ENCODE assay signal across 9 cellular contexts in the genomic region with DNA sequence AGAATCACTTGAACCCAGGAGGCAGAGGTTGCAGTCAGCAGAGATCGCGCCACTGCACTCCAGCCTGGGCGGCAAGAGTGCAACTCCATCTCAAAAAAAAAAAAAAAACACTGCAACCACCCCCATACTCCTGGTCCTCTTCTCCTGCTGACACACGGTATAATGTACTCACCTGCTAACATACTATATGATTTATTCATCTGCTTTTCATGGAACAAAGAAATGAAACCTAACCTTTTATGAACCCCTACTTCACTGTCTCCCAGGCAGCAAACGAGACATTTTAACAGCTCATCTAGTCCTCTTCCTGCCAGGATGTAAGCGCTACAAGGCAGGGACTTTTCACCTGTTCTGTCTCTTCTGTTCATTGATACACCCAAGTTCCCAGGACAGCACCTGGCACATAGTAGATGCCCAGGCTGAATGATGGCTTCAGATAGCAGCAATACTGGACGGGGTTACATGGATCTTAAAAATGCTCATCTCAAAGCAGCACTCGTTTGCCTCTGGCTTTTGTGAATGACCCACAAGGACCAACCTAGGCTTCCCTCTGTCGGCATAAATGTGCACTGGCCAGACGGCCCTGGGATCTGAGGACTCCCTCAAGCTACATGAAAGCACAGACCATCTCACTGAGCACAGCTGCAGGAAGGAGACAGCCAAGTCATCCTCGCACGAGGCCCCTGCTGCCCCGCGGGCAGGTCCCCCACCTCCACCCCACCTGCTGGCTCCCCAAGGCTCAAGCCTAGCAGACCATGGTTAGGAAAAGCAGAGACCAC. TPM values are rescaled to one million over a fixed set of nuclear protein-coding genes. Genes with fewer than 3 reads are reported as not detected.
DNase-seq lines count a peak whose midpoint lies in the region; ATAC-seq and TF ChIP-seq lines count a peak whose summit lies in the region.
"Had no signal": no experiment of that assay in that cellular context is flagged by ENCODE, and none has a peak within 500 bp of the region (broad histone marks: within the 10 kb centered on the region; RNA-seq: fewer than 3 reads in every experiment).

No MANE protein-coding gene starts in this region.

- H3K4me1 ChIP-seq in vagina = peaks cover 36% of the 10 kb centered on the region

- H3K4me3 Mint-ChIP-seq in natural killer cell (no peak overlapping the region), activated B cell treated with CpG ODN at 0.5 μM for 24 hours (no peak overlapping the region)
- H3K4me3 Mint-ChIP-seq in natural killer cell treated with Interleukin-12 subunit alpha and Interleukin-12 subunit beta and Interleukin-15 and Interleukin-18, amount 100 ng/mL, for 72 hours = no peak overlapping the region

- CTCF ChIA-PET in activated B cell treated with CpG ODN at 0.5 μM for 24 hours (lab: Charles Lee) = interaction anchor here (0.8 to 1.7 kb wide), 3 partner anchors 224 to 575 kb away, joined by 3 to 13 read pairs (median 3); no protein-coding TSS in a partner anchor

- H3K27me3 Mint-ChIP-seq in natural killer cell (ENCODE audit: low read depth in 2 of 2) (no peaks in the 10 kb centered on the region), activated B cell treated with CpG ODN at 0.5 μM for 24 hours (no peaks in the 10 kb centered on the region)
- H3K27me3 Mint-ChIP-seq in natural killer cell treated with Interleukin-12 subunit alpha and Interleukin-12 subunit beta and Interleukin-15 and Interleukin-18, amount 100 ng/mL, for 72 hours = no peaks in the 10 kb centered on the region
- H3K27me3 Mint-ChIP-seq: IgD-negative memory B cell had no signal

- H3K36me3 Mint-ChIP-seq in natural killer cell (no peaks in the 10 kb centered on the region), activated B cell treated with CpG ODN at 0.5 μM for 24 hours (ENCODE audit: low read depth) (no peaks in the 10 kb centered on the region)
- no peaks in the 10 kb centered on the region for H3K36me3 Mint-ChIP-seq in natural killer cell treated with Interleukin-12 subunit alpha and Interleukin-12 subunit beta and Interleukin-15 and Interleukin-18, amount 100 ng/mL, for 72 hours

- no peak overlapping the region for H3K4me3 ChIP-seq in vagina

- no peak for TF ChIP-seq CTCF in natural killer cell (IDR thresholded peaks at IDR 0.05)
- TF ChIP-seq CTCF in activated B cell treated with CpG ODN at 0.5 μM for 24 hours (IDR thresholded peaks at IDR 0.05) = no peak
- TF ChIP-seq CTCF in vagina (IDR thresholded peaks at IDR 0.05) = peak in 1 of 3 experiments; percentile 32

- DNase-seq in natural killer cell = peak; percentile 13
- no peak for DNase-seq in natural killer cell treated with Interleukin-12 subunit alpha and Interleukin-12 subunit beta and Interleukin-15 and Interleukin-18, amount 100 ng/mL, for 72 hours (ENCODE audit: low spot score)
- DNase-seq in activated B cell treated with CpG ODN at 0.5 μM for 24 hours = no peak
- DNase-seq in islet precursor cell = peak; percentile 33
- peak; percentile 89 for DNase-seq in vagina (ENCODE audit: extremely low spot score in 2 of 2)
- no peak for DNase-seq in HuH-7 (ENCODE audit: low spot score)

- intact Hi-C loops in natural killer cell (cut with micrococcal nuclease) (no loop called here), activated B cell treated with CpG ODN at 0.5 μM for 24 hours (cut with micrococcal nuclease) (no loop called here), vagina (cut with DNase I) (loop anchor here (10.0 kb wide), 1 partner anchor 46 kb away; no protein-coding TSS in a partner anchor)

- peak overlapping the region; percentile 75 for H3K27ac ChIP-seq in vagina

- no peaks in the 10 kb centered on the region for H3K9me3 ChIP-seq in vagina

- POLR2A ChIA-PET in activated B cell treated with CpG ODN at 0.5 μM for 24 hours (lab: Charles Lee) = interaction anchor here (0.6 to 2.0 kb wide), 4 partner anchors 20 to 568 kb away, joined by 3 to 8 read pairs (median 4); partner anchors contain the start of gene XXYLT1

- H3K27ac Mint-ChIP-seq in natural killer cell = no peak overlapping the region
- H3K27ac Mint-ChIP-seq in natural killer cell treated with Interleukin-12 subunit alpha and Interleukin-12 subunit beta and Interleukin-15 and Interleukin-18, amount 100 ng/mL, for 72 hours = no peak overlapping the region
- no peak overlapping the region for H3K27ac Mint-ChIP-seq in activated B cell treated with CpG ODN at 0.5 μM for 24 hours
- H3K27ac Mint-ChIP-seq: IgD-negative memory B cell had no signal

- no peaks in the 10 kb centered on the region for H3K9me3 Mint-ChIP-seq in natural killer cell
- no peaks in the 10 kb centered on the region for H3K9me3 Mint-ChIP-seq in natural killer cell treated with Interleukin-12 subunit alpha and Interleukin-12 subunit beta and Interleukin-15 and Interleukin-18, amount 100 ng/mL, for 72 hours
- no peaks in the 10 kb centered on the region for H3K9me3 Mint-ChIP-seq in activated B cell treated with CpG ODN at 0.5 μM for 24 hours
- H3K9me3 Mint-ChIP-seq: IgD-negative memory B cell had no signal

- ATAC-seq in natural killer cell (peak; percentile 33 to 61 (median 42)), activated B cell treated with CpG ODN at 0.5 μM for 24 hours (ENCODE audit: low read depth) (peak; percentile 52), HG03520 (IDR thresholded peaks at IDR 0.05; ENCODE audit: unreplicated experiment) (no peak), GM19324 (IDR thresholded peaks at IDR 0.05; ENCODE audit: low FRiP score, unreplicated experiment) (no peak)
- no peak for ATAC-seq in natural killer cell treated with Interleukin-12 subunit alpha and Interleukin-12 subunit beta and Interleukin-15 and Interleukin-18, amount 100 ng/mL, for 72 hours

- H3K4me1 Mint-ChIP-seq in natural killer cell (peaks cover 25 to 30% of the 10 kb centered on the region in 2 donors), activated B cell treated with CpG ODN at 0.5 μM for 24 hours (peaks cover 22% of the 10 kb centered on the region)
- peaks cover 0 to 25% of the 10 kb centered on the region in 2 donors for H3K4me1 Mint-ChIP-seq in natural killer cell treated with Interleukin-12 subunit alpha and Interleukin-12 subunit beta and Interleukin-15 and Interleukin-18, amount 100 ng/mL, for 72 hours (ENCODE audit: low read depth in 2 of 2)

- TF ChIP-seq POLR2A in vagina (IDR thresholded peaks at IDR 0.05) = no peak

- no peaks in the 10 kb centered on the region for H3K36me3 ChIP-seq in vagina

- H3K27me3 ChIP-seq in vagina = no peaks in the 10 kb centered on the region

RNA-seq across cellular contexts. Expression of gene XXYLT1, which starts 20.3 kb away (rescaled TPM):
- total RNA-seq in natural killer cell (10 to 100 TPM in 2 of 3 donors, 1 to 10 TPM in 1; 8.7 to 13.6 (median 10.2) TPM), activated B cell treated with CpG ODN at 0.5 μM for 24 hours (7.6 and 7.9 TPM in 2 replicates), vagina (14.5 TPM)
- total RNA-seq in natural killer cell treated with Interleukin-12 subunit alpha and Interleukin-12 subunit beta and Interleukin-15 and Interleukin-18, amount 100 ng/mL, for 72 hours = 10 to 100 TPM; 10.5 to 16.2 TPM

Comparison
In these comparisons a context has a peak if more than half of its experiments do, and no peak if none do; other contexts are left out.
1. ATAC-seq: peak in natural killer cell (3 of 3) and activated B cell treated with CpG ODN at 0.5 μM for 24 hours (single experiment); none in natural killer cell treated with Interleukin-12 subunit alpha and Interleukin-12 subunit beta and Interleukin-15 and Interleukin-18, amount 100 ng/mL, for 72 hours (0 of 2), HG03520 (single experiment) and GM19324 (single experiment).
2. DNase-seq: peak in natural killer cell (single experiment), islet precursor cell (single experiment) and vagina (2 of 2); none in natural killer cell treated with Interleukin-12 subunit alpha and Interleukin-12 subunit beta and Interleukin-15 and Interleukin-18, amount 100 ng/mL, for 72 hours (single experiment), activated B cell treated with CpG ODN at 0.5 μM for 24 hours (single experiment) and HuH-7 (single experiment).